ENCODE assay signal across 8 cellular contexts in genomic region chr9:95511952-95512750, GRCh38. TPM values are rescaled to one million over a fixed set of nuclear protein-coding genes. Genes with fewer than 3 reads are reported as not detected.
DNase-seq lines count a peak whose midpoint lies in the region; ATAC-seq and TF ChIP-seq lines count a peak whose summit lies in the region.

No MANE protein-coding gene starts in this region.

- H3K4me2 ChIP-seq in H9 (ENCODE audit: insufficient read depth, insufficient read length, low read length) = peak overlapping the region; percentile 60

- peak overlapping the region; percentile 73 to 91 for H3K4me3 Mint-ChIP-seq in H9
- H3K4me3 Mint-ChIP-seq in activated T-cell treated with anti-CD3 and anti-CD28 coated beads, Interleukin-2, amount 50 U/mL, for 72 hours = peak overlapping the region; percentile 75 to 88

- H3K27me3 ChIP-seq in ACC112 (ENCODE audit: insufficient read depth, low read length) (peaks cover 3% of the 10 kb centered on the region; the same call in 1 of the 2 replicates), H9 (ENCODE audit: insufficient read depth, low read length) (peaks cover 31% of the 10 kb centered on the region), iPS-18a (ENCODE audit: control insufficient read depth, insufficient read depth, low read length) (peaks cover 59% of the 10 kb centered on the region), testis (no peaks in the 10 kb centered on the region)

- H3K56ac ChIP-seq in H9 (ENCODE audit: insufficient read length, low read depth, low read length) = no peak overlapping the region

- no peak overlapping the region for H2BK120ac ChIP-seq in H9 (ENCODE audit: low read depth, low read length, poor library complexity, severe bottlenecking)

- H2BK12ac ChIP-seq in H9 (ENCODE audit: insufficient read length, low read depth, low read length) = no peak overlapping the region

- intact Hi-C loops in testis (cut with DNase I; ENCODE audit: low total_unique reads) = loop anchor here (10.0 kb wide), 1 partner anchor 363 kb away; the partner anchor contains the start of gene ERCC6L2

- H3K9ac ChIP-seq in H9 (ENCODE audit: extremely low read depth, insufficient read length, low read length) (no peak overlapping the region), iPS-18a (ENCODE audit: low read length) (peak overlapping the region; percentile 71)

- no peak overlapping the region for H2BK5ac ChIP-seq in H9 (ENCODE audit: insufficient read length, low read length)

- TF ChIP-seq CTCF in H9 (conservative IDR thresholded peaks at IDR 0.05) = no peak
- TF ChIP-seq CTCF in testis (IDR thresholded peaks at IDR 0.05) = no peak

- no peak overlapping the region for H3T11ph ChIP-seq in H9 (ENCODE audit: low read length)

- H3K36me3 ChIP-seq in ACC112 (ENCODE audit: insufficient read depth, low read length) = no peaks in the 10 kb centered on the region
- H3K36me3 ChIP-seq in iPS-18a (ENCODE audit: control insufficient read depth, low read depth, low read length) = no peaks in the 10 kb centered on the region
- H3K36me3 ChIP-seq in testis (ENCODE audit: low read depth, missing control alignments) = no peaks in the 10 kb centered on the region

- no peak overlapping the region for H2BK15ac ChIP-seq in H9 (ENCODE audit: low read depth, low read length)

- peaks cover 0 to 2% of the 10 kb centered on the region in 2 experiments; a peak in 1 of 5 replicates for H3K9me3 Mint-ChIP-seq in H9
- no peaks in the 10 kb centered on the region for H3K9me3 Mint-ChIP-seq in activated T-cell treated with anti-CD3 and anti-CD28 coated beads, Interleukin-2, amount 50 U/mL, for 72 hours

- no peak overlapping the region for H2BK20ac ChIP-seq in H9 (ENCODE audit: low read depth, low read length, poor library complexity, severe bottlenecking)

- H3K4me1 Mint-ChIP-seq in H9 = peaks cover 54 to 58% of the 10 kb centered on the region in 2 experiments
- H3K4me1 Mint-ChIP-seq in activated T-cell treated with anti-CD3 and anti-CD28 coated beads, Interleukin-2, amount 50 U/mL, for 72 hours (ENCODE audit: low read depth) = peaks cover 55% of the 10 kb centered on the region

- TF ChIP-seq POLR2A in testis (IDR thresholded peaks at IDR 0.05) = no peak

- no CpG with 5 or more reads among the region's 30 CpGs for WGBS in H9 (ENCODE audit: extremely low coverage, insufficient read length, low lambda C conversion rate)
- WGBS in testis, 2 donors = 17 to 18% methylated on average over 30 of the region's 30 CpGs

- no peak overlapping the region for H3K4ac ChIP-seq in H9 (ENCODE audit: low read depth, low read length)

- no peak overlapping the region for H4K8ac ChIP-seq in H9 (replicated peaks; ENCODE audit: insufficient read length, low read depth, low read length)

- no peaks in the 10 kb centered on the region for H4K20me1 ChIP-seq in H9 (ENCODE audit: control insufficient read depth, insufficient read depth, insufficient read length)

- H3K4me1 ChIP-seq in ACC112 (ENCODE audit: control insufficient read depth, insufficient read depth, low read length, unreplicated experiment) = peaks cover 7% of the 10 kb centered on the region
- peaks cover 5% of the 10 kb centered on the region; the same call in 1 of the 2 replicates for H3K4me1 ChIP-seq in H9 (ENCODE audit: insufficient read depth, low read length)
- peaks cover 44% of the 10 kb centered on the region for H3K4me1 ChIP-seq in iPS-18a (ENCODE audit: control insufficient read depth, low read depth, low read length)
- H3K4me1 ChIP-seq in testis = peaks cover 7% of the 10 kb centered on the region

- no peak overlapping the region for H2AK5ac ChIP-seq in H9 (ENCODE audit: insufficient read length, low read length)

- peaks cover 48% of the 10 kb centered on the region for H3K23me2 ChIP-seq in H9 (ENCODE audit: insufficient read length, low read depth, low read length, poor library complexity, severe bottlenecking)

- H3K79me1 ChIP-seq in H9 (ENCODE audit: insufficient read depth, low read depth, low read length, poor library complexity, severe bottlenecking) = no peaks in the 10 kb centered on the region

- H3K79me2 ChIP-seq in ACC112 (ENCODE audit: control insufficient read depth, insufficient read depth, low read length, unreplicated experiment) (peaks cover 18% of the 10 kb centered on the region), H9 (ENCODE audit: insufficient read depth, low read length) (no peaks in the 10 kb centered on the region)

- H2AFZ ChIP-seq in ACC112 (ENCODE audit: low read length, unreplicated experiment) = peak overlapping the region; percentile 47
- no peak overlapping the region for H2AFZ ChIP-seq in H9 (ENCODE audit: low read length)

- peak overlapping the region; percentile 80 for H3K27ac ChIP-seq in ACC112 (ENCODE audit: low read depth, low read length)
- no peak overlapping the region for H3K27ac ChIP-seq in H9 (ENCODE audit: insufficient read length, low read depth, low read length)
- no peak overlapping the region for H3K27ac ChIP-seq in iPS-18a (ENCODE audit: low read length)
- H3K27ac ChIP-seq in testis = peak overlapping the region; percentile 89 to 95

- peaks cover 76% of the 10 kb centered on the region for H3K27me3 Mint-ChIP-seq in H9 (ENCODE audit: low read depth)
- H3K27me3 Mint-ChIP-seq in activated T-cell treated with anti-CD3 and anti-CD28 coated beads, Interleukin-2, amount 50 U/mL, for 72 hours (ENCODE audit: low read depth) = peaks cover 48% of the 10 kb centered on the region

- DNase-seq in H9 (peak; percentile 64), testis (peak; percentile 26)
- no peak for DNase-seq in activated T-cell treated with anti-CD3 and anti-CD28 coated beads, Interleukin-2, amount 50 U/mL, for 72 hours
- DNase-seq in central memory CD4-positive, alpha-beta T cell = no peak

- H3K4me3 ChIP-seq in ACC112 (ENCODE audit: low read depth, low read length) (peak overlapping the region; percentile 94), iPS-18a (ENCODE audit: low read length) (peak overlapping the region; percentile 77), testis (peak overlapping the region; percentile 87 to 94)

- H3K9me3 ChIP-seq in H9 (ENCODE audit: control insufficient read depth, low read depth, low read length) (no peaks in the 10 kb centered on the region), iPS-18a (ENCODE audit: control insufficient read depth, low read depth, low read length) (no peaks in the 10 kb centered on the region), testis (no peaks in the 10 kb centered on the region)

- no peaks in the 10 kb centered on the region; a peak in 2 of 7 replicates for H3K36me3 Mint-ChIP-seq in H9 (ENCODE audit: insufficient read depth in 1 of 3, low read depth in 3 of 3)
- peaks cover 8 to 9% of the 10 kb centered on the region in 2 donors for H3K36me3 Mint-ChIP-seq in activated T-cell treated with anti-CD3 and anti-CD28 coated beads, Interleukin-2, amount 50 U/mL, for 72 hours (ENCODE audit: insufficient read depth in 2 of 2)

- no peak overlapping the region for H3K14ac ChIP-seq in H9 (ENCODE audit: insufficient read depth, low read length)

- no peak for ATAC-seq in activated T-cell treated with anti-CD3 and anti-CD28 coated beads, Interleukin-2, amount 50 U/mL, for 72 hours (replicated peaks in 1 of 2)
- ATAC-seq in esophagus mucosa (no peak), HG02840 (IDR thresholded peaks at IDR 0.05; ENCODE audit: low FRiP score, unreplicated experiment) (no peak)

- no peak overlapping the region for H3K23ac ChIP-seq in H9 (ENCODE audit: insufficient read length, low read depth, low read length)

- H3K27ac Mint-ChIP-seq in H9 = peak overlapping the region in 1 of 3 experiments; percentile 86; a peak in 3 of 7 replicates
- H3K27ac Mint-ChIP-seq in activated T-cell treated with anti-CD3 and anti-CD28 coated beads, Interleukin-2, amount 50 U/mL, for 72 hours = no peak overlapping the region

- no peak overlapping the region for H3K18ac ChIP-seq in H9 (ENCODE audit: insufficient read length, low read depth, low read length)

- no peak overlapping the region for H4K91ac ChIP-seq in H9 (ENCODE audit: insufficient read length, low read depth, low read length)

- no peak overlapping the region for H4K5ac ChIP-seq in H9 (ENCODE audit: insufficient read length, low read depth, low read length)

RNA-seq across cellular contexts. Expression of gene PTCH1, which starts 4.6 kb away (rescaled TPM):
- total RNA-seq in H9 (2021) = 6.5 and 9.1 TPM in 2 replicates
- total RNA-seq in activated T-cell treated with anti-CD3 and anti-CD28 coated beads, Interleukin-2, amount 50 U/mL, for 72 hours = 10 to 100 TPM in 1 of 2 donors, 1 to 10 TPM in 1; 5.9 to 10.5 TPM
- total RNA-seq in testis = 100 to 1,000 TPM in 1 of 2 donors, 10 to 100 TPM in 1; 93.5 to 127 TPM
- polyA plus RNA-seq in testis (ENCODE audit: insufficient read depth, low read depth, low replicate concordance) = 51.1 TPM
- total RNA-seq in esophagus mucosa = 3.9 TPM

Comparison
In these comparisons a context has a peak if more than half of its experiments do, and no peak if none do; other contexts are left out.
1. H3K27ac ChIP-seq: peak in ACC112 (single experiment) and testis (2 of 2); none in H9 (single experiment) and iPS-18a (single experiment).
2. DNase-seq: peak in H9 (single experiment) and testis (single experiment); none in activated T-cell treated with anti-CD3 and anti-CD28 coated beads, Interleukin-2, amount 50 U/mL, for 72 hours (0 of 2) and central memory CD4-positive, alpha-beta T cell (single experiment).
3. Peak in every context shown above with its lines, with median percentiles within 50 percentile points of each other: H3K4me3 ChIP-seq.